Comparison of ENCODE assay signal across 15 cellular contexts in genomic region chr22:50714150-50714549, GRCh38. TPM values are rescaled to one million over a fixed set of nuclear protein-coding genes. Genes with fewer than 3 reads are reported as not detected.
"Had no signal": no experiment of that assay in that cellular context is flagged by ENCODE, and none has a peak within 500 bp of the region (broad histone marks: within the 10 kb centered on the region; RNA-seq: fewer than 3 reads in every experiment).

No MANE protein-coding gene starts in this region.

- H3K4me3 ChIP-seq: left lung, ovary had no signal

- DNase-seq: activated CD4-positive, alpha-beta T cell treated with anti-CD3 and anti-CD28 coated beads, Interleukin-2, amount 50 U/mL, for 4 hours; activated T-cell treated with anti-CD3 and anti-CD28 coated beads, Interleukin-2, amount 50 U/mL, for 1 hour; effector CD8-positive, alpha-beta T cell; ovary; SHP77 treated with DMSO at 0.1 percent for 48 hours; trophoblast cell had no signal

- H3K4me3 Mint-ChIP-seq: activated naive CD4-positive, alpha-beta T cell treated with anti-CD3 and anti-CD28 coated beads, Interleukin-2, amount 50 U/mL, for 24 hours; stimulated activated effector memory CD8-positive, alpha-beta T cell treated with anti-CD3 and anti-CD28 coated beads, Interleukin-12 subunit alpha, Interleukin-12 subunit beta, amount 100 ng/mL, for 72 hours had no signal

- H3K36me3 ChIP-seq: ovary had no signal

- H3K27ac Mint-ChIP-seq: activated naive CD4-positive, alpha-beta T cell treated with anti-CD3 and anti-CD28 coated beads, Interleukin-2, amount 50 U/mL, for 24 hours; stimulated activated effector memory CD8-positive, alpha-beta T cell treated with anti-CD3 and anti-CD28 coated beads, Interleukin-12 subunit alpha, Interleukin-12 subunit beta, amount 100 ng/mL, for 72 hours had no signal

- FAIRE-seq: colon, small intestine had no signal

- H3K27ac ChIP-seq: epithelial cell of prostate, left lung, ovary had no signal

- H3K9me3 ChIP-seq: left lung, ovary had no signal

- H3K4me1 Mint-ChIP-seq: activated naive CD4-positive, alpha-beta T cell treated with anti-CD3 and anti-CD28 coated beads, Interleukin-2, amount 50 U/mL, for 24 hours had no signal

- H3K27me3 ChIP-seq: ovary had no signal

- H3K36me3 Mint-ChIP-seq: activated naive CD4-positive, alpha-beta T cell treated with anti-CD3 and anti-CD28 coated beads, Interleukin-2, amount 50 U/mL, for 24 hours; stimulated activated effector memory CD8-positive, alpha-beta T cell treated with anti-CD3 and anti-CD28 coated beads, Interleukin-12 subunit alpha, Interleukin-12 subunit beta, amount 100 ng/mL, for 72 hours had no signal

- ATAC-seq: activated CD4-positive, CD25-positive, alpha-beta regulatory T cell treated with anti-CD3 and anti-CD28 coated beads, Interleukin-2, amount 50 U/mL, for 24 hours; left lung; stimulated activated effector memory CD8-positive, alpha-beta T cell treated with anti-CD3 and anti-CD28 coated beads, Interleukin-12 subunit alpha, Interleukin-12 subunit beta, amount 100 ng/mL, for 72 hours had no signal

- H3K9me3 Mint-ChIP-seq: activated naive CD4-positive, alpha-beta T cell treated with anti-CD3 and anti-CD28 coated beads, Interleukin-2, amount 50 U/mL, for 24 hours; stimulated activated effector memory CD8-positive, alpha-beta T cell treated with anti-CD3 and anti-CD28 coated beads, Interleukin-12 subunit alpha, Interleukin-12 subunit beta, amount 100 ng/mL, for 72 hours had no signal

- H3K27me3 Mint-ChIP-seq: activated naive CD4-positive, alpha-beta T cell treated with anti-CD3 and anti-CD28 coated beads, Interleukin-2, amount 50 U/mL, for 24 hours had no signal

RNA-seq across cellular contexts. Expression of gene ACR, which starts 23.9 kb away (rescaled TPM):
- total RNA-seq: T-helper 2 cell treated with Interferon-gamma antibody and Interleukin-4, amounts not matched to agents 100 ng/mL and 5 ng/mL, for 36 hours had no signal
- polyA plus RNA-seq: neural cell had no signal
